9 cellular contexts compared by ENCODE assay signal in the genomic region with DNA sequence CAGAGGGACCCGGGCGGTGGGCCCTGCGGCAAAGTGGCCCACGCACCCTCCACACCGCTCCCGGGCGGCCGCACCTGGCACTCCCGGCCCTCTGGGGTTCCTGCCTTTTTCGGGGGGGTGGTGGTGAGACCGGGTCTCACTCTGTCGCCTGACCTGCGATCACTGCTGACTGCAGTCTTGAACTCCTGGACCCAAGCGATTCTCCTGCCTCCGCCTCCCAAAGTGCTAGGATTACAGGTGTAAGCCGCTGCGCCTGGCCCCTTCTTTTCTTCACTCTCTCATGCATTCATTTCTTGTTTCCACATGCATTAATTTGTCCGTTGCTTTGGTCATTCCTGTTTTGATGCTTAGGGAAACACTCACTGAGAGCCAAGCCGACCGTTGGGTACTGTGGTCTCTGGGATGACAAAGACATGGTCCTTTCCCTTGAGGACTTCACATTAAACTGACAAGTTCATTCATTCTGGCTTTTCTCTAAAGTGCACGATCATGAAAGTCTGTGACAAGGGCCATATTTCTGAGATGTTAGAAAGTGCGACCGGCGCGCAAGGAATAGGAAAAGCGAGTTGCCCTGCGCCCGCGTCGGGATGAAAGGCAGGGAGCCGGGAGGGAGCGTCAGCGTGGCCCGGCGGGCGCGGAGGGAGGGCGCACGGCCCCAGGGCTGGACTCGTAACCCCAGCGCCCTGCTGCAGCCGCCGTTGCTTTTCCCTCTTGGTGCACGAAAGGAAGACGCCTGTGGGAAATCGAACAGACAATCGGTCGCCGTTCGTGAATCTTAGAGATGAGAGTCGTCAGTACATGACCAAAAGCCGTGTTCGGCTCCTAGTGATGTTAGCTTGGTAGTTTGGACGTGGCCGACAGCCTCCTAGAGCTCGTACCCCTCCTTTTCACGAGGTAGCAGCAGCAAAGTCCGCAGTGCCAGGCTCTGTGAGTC. TPM values are rescaled to one million over a fixed set of nuclear protein-coding genes. Genes with fewer than 3 reads are reported as not detected.
DNase-seq lines count a peak whose midpoint lies in the region; ATAC-seq and TF ChIP-seq lines count a peak whose summit lies in the region.
"Had no signal": no experiment of that assay in that cellular context is flagged by ENCODE, and none has a peak within 500 bp of the region (broad histone marks: within the 10 kb centered on the region; RNA-seq: fewer than 3 reads in every experiment).

No MANE protein-coding gene starts in this region.

- peak overlapping the region; percentile 56 for H3K4me3 ChIP-seq in kidney epithelial cell (ENCODE audit: low read depth, low read length)

- H3K27ac Mint-ChIP-seq in brain = peak overlapping the region in 1 of 5 experiments; percentile 13
- peak overlapping the region in 1 of 2 donors; percentile 38 for H3K27ac Mint-ChIP-seq in stimulated activated naive CD8-positive, alpha-beta T cell treated with anti-CD3 and anti-CD28 coated beads, Interleukin-15, amount 100 ng/mL, for 72 hours

- DNase-seq in DMS 273 (lab: John Stamatoyannopoulos, UW; ENCODE audit: unreplicated experiment) = peak; percentile 66
- no peak for DNase-seq in DMS 273 treated with DMSO at 0.1 percent for 48 hours (lab: John Stamatoyannopoulos, UW)
- DNase-seq in NCI-H146 (lab: John Stamatoyannopoulos, UW) = peak; percentile 30
- no peak for DNase-seq in kidney epithelial cell (ENCODE audit: low read depth)
- DNase-seq in stimulated activated naive CD8-positive, alpha-beta T cell treated with anti-CD3 and anti-CD28 coated beads, Interleukin-15, amount 100 ng/mL, for 72 hours = peak; percentile 17 to 20
- no peak for DNase-seq in H4 (ENCODE audit: low spot score)

- peaks cover 18% of the 10 kb centered on the region for H3K27me3 ChIP-seq in kidney epithelial cell (ENCODE audit: control insufficient read depth, insufficient read depth, low read length)

- H3K4me1 Mint-ChIP-seq in brain = peaks cover 14% of the 10 kb centered on the region
- H3K4me1 Mint-ChIP-seq in stimulated activated naive CD8-positive, alpha-beta T cell treated with anti-CD3 and anti-CD28 coated beads, Interleukin-15, amount 100 ng/mL, for 72 hours = peaks cover 36% of the 10 kb centered on the region

- H3K27me3 Mint-ChIP-seq in brain = peaks cover 88% of the 10 kb centered on the region
- H3K27me3 Mint-ChIP-seq in stimulated activated naive CD8-positive, alpha-beta T cell treated with anti-CD3 and anti-CD28 coated beads, Interleukin-15, amount 100 ng/mL, for 72 hours = peaks cover 30% of the 10 kb centered on the region

- peak overlapping the region; percentile 84 to 87 (median 87) for H3K4me3 Mint-ChIP-seq in brain
- peak overlapping the region; percentile 87 to 92 for H3K4me3 Mint-ChIP-seq in stimulated activated naive CD8-positive, alpha-beta T cell treated with anti-CD3 and anti-CD28 coated beads, Interleukin-15, amount 100 ng/mL, for 72 hours

- peak; percentile 0 for ATAC-seq in stimulated activated naive CD8-positive, alpha-beta T cell treated with anti-CD3 and anti-CD28 coated beads, Interleukin-15, amount 100 ng/mL, for 72 hours
- no peak for ATAC-seq in HG03354 (IDR thresholded peaks at IDR 0.05; ENCODE audit: poor library complexity, severe bottlenecking, unreplicated experiment)

- TF ChIP-seq CTCF in brain (conservative IDR thresholded peaks at IDR 0.05) (no peak), kidney epithelial cell (IDR thresholded peaks at IDR 0.05; ENCODE audit: insufficient read depth, low read length, poor library complexity, severe bottlenecking) (no peak)

- peaks cover 5 to 13% (median 9%) of the 10 kb centered on the region in 5 experiments for H3K9me3 Mint-ChIP-seq in brain
- H3K9me3 Mint-ChIP-seq in stimulated activated naive CD8-positive, alpha-beta T cell treated with anti-CD3 and anti-CD28 coated beads, Interleukin-15, amount 100 ng/mL, for 72 hours = peaks cover under 1 to 3% of the 10 kb centered on the region in 2 donors

- no peaks in the 10 kb centered on the region for H3K36me3 ChIP-seq in kidney epithelial cell (ENCODE audit: control insufficient read depth, insufficient read depth, low read length)

- H3K36me3 Mint-ChIP-seq in brain = no peaks in the 10 kb centered on the region

RNA-seq across cellular contexts. Expression of gene MCOLN2, which starts 1.0 kb away (rescaled TPM):
- not detected for polyA plus RNA-seq in brain (ENCODE audit: insufficient read depth, low read depth, low replicate concordance)
- 0.46 and 0.55 TPM in 2 replicates for total RNA-seq in kidney epithelial cell
- total RNA-seq in H4 (2014; rRNA removed; shearing (Covaris generic)) = 2.3 and 2.6 TPM in 2 replicates
- total RNA-seq: temporal lobe had no signal

RNA-seq across cellular contexts. Expression of gene MCOLN3, which starts 50.4 kb away (rescaled TPM):
- polyA plus RNA-seq in brain (ENCODE audit: insufficient read depth, low read depth, low replicate concordance) = 3.2 TPM
- 11.6 and 13.6 TPM in 2 replicates for total RNA-seq in kidney epithelial cell
- total RNA-seq in H4 (2014; rRNA removed; shearing (Covaris generic)) = 0.72 and 1.4 TPM in 2 replicates
- total RNA-seq: temporal lobe had no signal

Comparison
In these comparisons a context has a peak if more than half of its experiments do, and no peak if none do; other contexts are left out.
1. DNase-seq: peak in DMS 273 (single experiment), NCI-H146 (single experiment) and stimulated activated naive CD8-positive, alpha-beta T cell treated with anti-CD3 and anti-CD28 coated beads, Interleukin-15, amount 100 ng/mL, for 72 hours (2 of 2); none in DMS 273 treated with DMSO at 0.1 percent for 48 hours (single experiment), kidney epithelial cell (single experiment) and H4 (single experiment).